15 cellular contexts compared by ENCODE assay signal in the genomic region with DNA sequence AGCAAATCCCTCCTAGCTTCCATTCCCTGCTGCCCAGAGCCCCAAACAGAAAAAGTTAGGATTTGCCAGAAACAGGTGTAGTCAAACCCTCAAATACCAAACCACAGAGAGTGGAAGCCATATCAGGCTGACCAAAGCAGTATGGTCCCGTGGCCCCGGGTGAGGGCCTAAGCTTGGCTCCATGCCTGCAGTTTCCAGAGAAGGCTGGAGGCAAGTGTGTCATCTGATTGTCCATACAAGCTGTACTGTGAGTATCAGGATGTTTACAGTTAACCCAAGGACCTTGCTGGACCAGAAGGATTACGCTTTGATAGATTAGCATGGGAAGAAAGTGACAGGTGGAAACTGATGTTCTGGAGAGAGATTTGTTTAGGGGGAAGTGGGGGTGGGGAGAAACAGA.
"Had no signal": no experiment of that assay in that cellular context is flagged by ENCODE, and none has a peak within 500 bp of the region (broad histone marks: within the 10 kb centered on the region; RNA-seq: fewer than 3 reads in every experiment).

No MANE protein-coding gene starts in this region.

- DNase-seq: activated CD4-positive, alpha-beta T cell treated with anti-CD3 and anti-CD28 coated beads for 48 hours; activated CD8-positive, alpha-beta memory T cell treated with anti-CD3 and anti-CD28 coated beads, Interleukin-2, amount 50 U/mL, for 4 hours; activated CD8-positive, alpha-beta T cell treated with anti-CD3 and anti-CD28 coated beads, Interleukin-2, amount 10 ng/mL, durations not matched to agents 7 days and 5 days; activated naive CD4-positive, alpha-beta T cell treated with anti-CD3 and anti-CD28 coated beads for 36 hours; esophagus squamous epithelium; hippocampal formation; kidney; mesendoderm; nucleus accumbens; small intestine; stimulated activated naive CD8-positive, alpha-beta T cell treated with anti-CD3 and anti-CD28 coated beads, Interleukin-15, Interleukin-2, amounts not matched to agents 100 U/mL and 50 U/mL, for 24 hours; T-helper 17 cell; transverse colon had no signal

- FAIRE-seq: kidney, small intestine had no signal

- H3K36me3 ChIP-seq: cardiac muscle cell had no signal

- H3K9me3 ChIP-seq: esophagus squamous epithelium, left lung, transverse colon had no signal

- H3K27me3 ChIP-seq: cardiac muscle cell, esophagus squamous epithelium, left lung, transverse colon had no signal

- H3K27ac ChIP-seq: cardiac muscle cell, esophagus squamous epithelium, left lung, transverse colon had no signal

- H3K4me3 ChIP-seq: cardiac muscle cell, esophagus squamous epithelium, left lung, transverse colon had no signal
